ENCODE assay signal across 8 cellular contexts in genomic region chr1:27119270-27119618, GRCh38. TPM values are rescaled to one million over a fixed set of nuclear protein-coding genes. Genes with fewer than 3 reads are reported as not detected.
A peak's percentile ranks its signal among the peaks of the same experiment; 100 is the strongest.
DNase-seq lines count a peak whose midpoint lies in the region; ATAC-seq, FAIRE-seq and TF ChIP-seq lines count a peak whose summit lies in the region.

No MANE protein-coding gene starts in this region.

- H3K18ac ChIP-seq in H9 (ENCODE audit: insufficient read length, low read depth, low read length): no peak overlapping the region

- no peak for TF ChIP-seq CTCF in H9 (conservative IDR thresholded peaks at IDR 0.05)
- no peak for TF ChIP-seq CTCF in choroid plexus epithelial cell (conservative IDR thresholded peaks at IDR 0.05; ENCODE audit: low read depth, low read length)
- no peak for TF ChIP-seq CTCF in left lung (IDR thresholded peaks at IDR 0.05)
- no peak for TF ChIP-seq CTCF in stomach (IDR thresholded peaks at IDR 0.05)

- H2BK20ac ChIP-seq in H9 (ENCODE audit: low read depth, low read length, poor library complexity, severe bottlenecking): no peak overlapping the region

- H3K4ac ChIP-seq in H9 (ENCODE audit: low read depth, low read length): no peak overlapping the region

- H3K4me3 ChIP-seq in choroid plexus epithelial cell (ENCODE audit: low read depth, low read length) (no peak overlapping the region), left lung (no peak overlapping the region), stomach (no peak overlapping the region)

- H3K9me3 Mint-ChIP-seq in H9: no peaks in the 10 kb centered on the region

- no peaks in the 10 kb centered on the region for H3K27me3 ChIP-seq in H9 (ENCODE audit: insufficient read depth, low read length)
- H3K27me3 ChIP-seq in left lung: no peaks in the 10 kb centered on the region
- H3K27me3 ChIP-seq in stomach: no peaks in the 10 kb centered on the region

- no peaks in the 10 kb centered on the region for H3K79me2 ChIP-seq in H9 (ENCODE audit: insufficient read depth, low read length)

- H2BK12ac ChIP-seq in H9 (ENCODE audit: insufficient read length, low read depth, low read length): no peak overlapping the region

- ATAC-seq in left lung (peak; percentile 1), GM19324 (IDR thresholded peaks at IDR 0.05; ENCODE audit: low FRiP score, unreplicated experiment) (no peak)

- H3K14ac ChIP-seq in H9 (ENCODE audit: insufficient read depth, low read length): no peak overlapping the region

- TF ChIP-seq EP300 in stomach (IDR thresholded peaks at IDR 0.05): no peak

- no peak overlapping the region for H3K9ac ChIP-seq in H9 (ENCODE audit: extremely low read depth, insufficient read length, low read length)

- H2AFZ ChIP-seq in H9 (ENCODE audit: low read length): no peak overlapping the region

- H2AK5ac ChIP-seq in H9 (ENCODE audit: insufficient read length, low read length): no peak overlapping the region

- H3K36me3 ChIP-seq in left lung (no peaks in the 10 kb centered on the region), stomach (peaks cover 0 to 21% (median 2%) of the 10 kb centered on the region in 4 donors)

- no peak overlapping the region for H2BK5ac ChIP-seq in H9 (ENCODE audit: insufficient read length, low read length)

- H3K4me3 Mint-ChIP-seq in H9: no peak overlapping the region

- no peak overlapping the region for H3K4me2 ChIP-seq in H9 (ENCODE audit: insufficient read depth, insufficient read length, low read length)

- no peak overlapping the region for H4K91ac ChIP-seq in H9 (ENCODE audit: insufficient read length, low read depth, low read length)

- no peak overlapping the region for H2BK120ac ChIP-seq in H9 (ENCODE audit: low read depth, low read length, poor library complexity, severe bottlenecking)

- H3T11ph ChIP-seq in H9 (ENCODE audit: low read length): no peak overlapping the region

- H3K27ac ChIP-seq in H9 (ENCODE audit: insufficient read length, low read depth, low read length) (no peak overlapping the region), left lung (peak overlapping the region; percentile 71 to 81), stomach (peak overlapping the region; percentile 47 to 89 (median 74))

- H2BK15ac ChIP-seq in H9 (ENCODE audit: low read depth, low read length): no peak overlapping the region

- no peak for FAIRE-seq in GM19239 (lab: Jason Lieb, UNC)

- no peaks in the 10 kb centered on the region for H4K20me1 ChIP-seq in H9 (ENCODE audit: control insufficient read depth, insufficient read depth, insufficient read length)

- H3K79me1 ChIP-seq in H9 (ENCODE audit: insufficient read depth, low read depth, low read length, poor library complexity, severe bottlenecking): no peaks in the 10 kb centered on the region

- intact Hi-C loops in left lung (cut with DNase I): no loop called here
- intact Hi-C loops in stomach (cut with DNase I; ENCODE audit: low total_unique reads): no loop called here

- H3K23me2 ChIP-seq in H9 (ENCODE audit: insufficient read length, low read depth, low read length, poor library complexity, severe bottlenecking): no peaks in the 10 kb centered on the region

- DNase-seq in H9: no peak
- DNase-seq in choroid plexus epithelial cell (ENCODE audit: low read depth): peak; percentile 86
- no peak for DNase-seq in left lung
- DNase-seq in stomach: no peak
- no peak for DNase-seq in central memory CD4-positive, alpha-beta T cell
- DNase-seq in GM19239 (ENCODE audit: insufficient read length, low spot score): no peak
- no peak for DNase-seq in NCI-H524 (lab: John Stamatoyannopoulos, UW)

- no CpG with 5 or more reads among the region's 4 CpGs for WGBS in H9 (ENCODE audit: extremely low coverage, insufficient read length, low lambda C conversion rate)
- WGBS in stomach, 5 donors: 61 to 83% (median 78%) methylated on average over 4 of the region's 4 CpGs

- H3K4me1 ChIP-seq in H9 (ENCODE audit: insufficient read depth, low read length) (no peaks in the 10 kb centered on the region), left lung (peaks cover 60 to 89% of the 10 kb centered on the region in 2 donors), stomach (peaks cover 51 to 100% (median 76%) of the 10 kb centered on the region in 4 donors)

- no peak overlapping the region for H3K23ac ChIP-seq in H9 (ENCODE audit: insufficient read length, low read depth, low read length)

- peak overlapping the region; percentile 17 to 69 (median 36); a peak in 4 of 7 replicates for H3K27ac Mint-ChIP-seq in H9

- peaks cover 0 to 3% (median 2%) of the 10 kb centered on the region in 3 experiments; a peak in 4 of 7 replicates for H3K36me3 Mint-ChIP-seq in H9 (ENCODE audit: insufficient read depth in 1 of 3, low read depth in 3 of 3)

- peaks cover 21 to 22% of the 10 kb centered on the region in 2 experiments for H3K4me1 Mint-ChIP-seq in H9

- no peak overlapping the region for H4K5ac ChIP-seq in H9 (ENCODE audit: insufficient read length, low read depth, low read length)

- no peak overlapping the region for H3K56ac ChIP-seq in H9 (ENCODE audit: insufficient read length, low read depth, low read length)

- H3K9me3 ChIP-seq in H9 (ENCODE audit: control insufficient read depth, low read depth, low read length): no peaks in the 10 kb centered on the region
- H3K9me3 ChIP-seq in left lung: no peaks in the 10 kb centered on the region
- H3K9me3 ChIP-seq in stomach: no peaks in the 10 kb centered on the region

- H3K27me3 Mint-ChIP-seq in H9 (ENCODE audit: low read depth): no peaks in the 10 kb centered on the region; the same call in 1 of the 2 replicates

- no peak overlapping the region for H4K8ac ChIP-seq in H9 (replicated peaks; ENCODE audit: insufficient read length, low read depth, low read length)

- TF ChIP-seq POLR2A in stomach (IDR thresholded peaks at IDR 0.05): no peak

RNA-seq across cellular contexts. Expression of gene SLC9A1, which starts 35.7 kb away (rescaled TPM):
- total RNA-seq in H9 (2021) (20.8 and 21.3 TPM in 2 replicates), left lung (10 to 100 TPM; 47.1 to 63.8 TPM), stomach (100 to 1,000 TPM in 1 of 5 donors, 10 to 100 TPM in 4; 25.7 to 132 (median 42.0) TPM)
- polyA plus RNA-seq in stomach: 10 to 100 TPM; 16.3 to 27.6 (median 19.2) TPM
